22 cellular contexts compared by ENCODE assay signal in the genomic region with DNA sequence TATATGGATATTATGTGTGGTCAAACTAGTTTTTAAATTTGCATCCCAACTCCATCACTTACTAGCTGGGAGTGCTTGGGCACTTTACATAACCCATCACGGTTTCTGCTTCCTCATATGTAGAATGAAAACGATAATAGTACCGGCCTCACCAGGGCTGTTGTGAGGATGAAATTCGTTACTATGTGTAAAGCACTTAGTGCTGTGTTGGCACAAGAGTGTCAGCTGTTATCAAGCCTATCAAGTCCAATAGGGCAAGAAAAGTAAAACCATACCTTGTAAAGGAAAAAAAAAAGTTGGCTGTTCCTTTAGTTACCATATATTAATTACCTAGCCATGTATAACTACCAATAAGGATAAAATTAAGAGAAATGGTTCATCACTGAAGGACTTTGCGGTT.
"Had no signal": no experiment of that assay in that cellular context is flagged by ENCODE, and none has a peak within 500 bp of the region (broad histone marks: within the 10 kb centered on the region; RNA-seq: fewer than 3 reads in every experiment).

No MANE protein-coding gene starts in this region.

- H3K4me3 Mint-ChIP-seq: IgD-negative memory B cell had no signal

- H3K27ac ChIP-seq: HL-60, KMS-11, SJSA1, SK-N-MC had no signal

- H3K27me3 Mint-ChIP-seq: IgD-negative memory B cell had no signal

- H3K4me1 ChIP-seq: SJSA1 had no signal

- H3K27me3 ChIP-seq: SJSA1 had no signal

- H3K27ac Mint-ChIP-seq: IgD-negative memory B cell had no signal

- H3K4me3 ChIP-seq: K562, SJSA1, SK-N-MC had no signal

- H3K9me3 Mint-ChIP-seq: IgD-negative memory B cell had no signal

- DNase-seq: Kasumi-1, MM.1S, NCI-H1092 treated with DMSO at 0.1 percent for 48 hours, NCI-H1436, NCI-H187, NCI-H2029, NCI-H2081 treated with DMSO at 0.1 percent for 48 hours, NCI-H2171, NCI-H345, NCI-H446 treated with DMSO at 0.1 percent for 48 hours, NCI-H510A treated with DMSO at 0.1 percent for 48 hours, NCI-H69, NCI-H774, Right ventricle myocardium superior, RPMI8226, SIG-M5 had no signal
